ENCODE assay signal across 21 cellular contexts in genomic region chr6:14029605-14030004, GRCh38.
A peak's percentile ranks its signal among the peaks of the same experiment; 100 is the strongest.
DNase-seq lines count a peak whose midpoint lies in the region; ATAC-seq, FAIRE-seq and TF ChIP-seq lines count a peak whose summit lies in the region.
"Had no signal": no experiment of that assay in that cellular context is flagged by ENCODE, and none has a peak within 500 bp of the region (broad histone marks: within the 10 kb centered on the region; RNA-seq: fewer than 3 reads in every experiment).

No MANE protein-coding gene starts in this region.

- no peak for TF ChIP-seq EP300 in HepG2 (IDR thresholded peaks at IDR 0.05; ENCODE audit: low read depth in 2 of 2, low read length in 2 of 2)
- TF ChIP-seq EP300 in HepG2 (CRISPR knock-in tag; IDR thresholded peaks at IDR 0.05; ENCODE audit: borderline replicate concordance) = no peak

- H3K4me1 ChIP-seq in HepG2 (ENCODE audit: insufficient read depth, low read length) (no peaks in the 10 kb centered on the region), right lobe of liver (no peaks in the 10 kb centered on the region)
- peaks cover 34 to 59% (median 57%) of the 10 kb centered on the region in 10 experiments for H3K4me1 ChIP-seq in BLaER1 treated with 17β-estradiol and CSF1 and Interleukin-3, amounts not matched to agents 10 nM and 100 nM
- H3K4me1 ChIP-seq: BE2C, Caco-2 had no signal

- WGBS in HepG2 (ENCODE audit: low lambda C conversion rate) = 23% methylated on average over 6 of the region's 6 CpGs
- WGBS in right lobe of liver (ENCODE audit: insufficient coverage, low coverage, low lambda C conversion rate, missing lambda C conversion rate) = 84% methylated on average over 4 of the region's 6 CpGs

- TF ChIP-seq CTCF in HepG2 (CRISPR knock-in tag; IDR thresholded peaks at IDR 0.05) (no peak), right lobe of liver (IDR thresholded peaks at IDR 0.05) (no peak), brain (conservative IDR thresholded peaks at IDR 0.05) (no peak)

- FAIRE-seq in HepG2 (lab: Jason Lieb, UNC) = no peak
- FAIRE-seq: GM12891, GM19239, H1 had no signal

- BruUV-seq in HepG2 (replicated peaks; lab: Mats Ljungman, UMichigan) = no TSS peak

- H3K9me3 ChIP-seq in HepG2 (ENCODE audit: low read length) (no peaks in the 10 kb centered on the region), right lobe of liver (no peaks in the 10 kb centered on the region)
- peaks cover 0 to 5% (median 0%) of the 10 kb centered on the region in 11 experiments; a peak in 1 of 22 replicates for H3K9me3 ChIP-seq in BLaER1 treated with 17β-estradiol and CSF1 and Interleukin-3, amounts not matched to agents 10 nM and 100 nM (replicated peaks in 1 of 11)
- H3K9me3 ChIP-seq: BE2C, Caco-2 had no signal

- in situ Hi-C loops in HepG2 (cut with HindIII; ENCODE audit: extremely low pct_ligation_motif_present, low pct_unique_long_range_greater_than_20kb) = no loop called here

- H3K4me3 Mint-ChIP-seq in brain = no peak overlapping the region
- H3K4me3 Mint-ChIP-seq: CD4-positive, CD25-positive, alpha-beta regulatory T cell; CD8-positive, alpha-beta T cell had no signal

- no peak overlapping the region for H3K9ac ChIP-seq in HepG2 (ENCODE audit: insufficient read depth, low read depth, low read length)
- no peak overlapping the region for H3K9ac ChIP-seq in BLaER1 treated with 17β-estradiol and CSF1 and Interleukin-3, amounts not matched to agents 10 nM and 100 nM
- H3K9ac ChIP-seq: GM23248 had no signal

- no peak overlapping the region for H3K4me2 ChIP-seq in HepG2 (ENCODE audit: low read depth, low read length)
- H3K4me2 ChIP-seq in BLaER1 treated with 17β-estradiol and CSF1 and Interleukin-3, amounts not matched to agents 10 nM and 100 nM = peak overlapping the region in 8 of 11 experiments; percentile 33 to 91 (median 80); a peak in 14 of 22 replicates

- no peak overlapping the region for H3K27ac ChIP-seq in HepG2 (ENCODE audit: extremely low read length, insufficient read depth, low read length)
- H3K27ac ChIP-seq in right lobe of liver = no peak overlapping the region
- no peak overlapping the region for H3K27ac ChIP-seq in BLaER1 treated with 17β-estradiol and CSF1 and Interleukin-3, amounts not matched to agents 10 nM and 100 nM
- H3K27ac ChIP-seq: C4-2B, GM23248 had no signal

- peaks cover 7 to 49% of the 10 kb centered on the region in 2 experiments; a peak in 3 of 5 replicates for H3K27me3 ChIP-seq in HepG2 (ENCODE audit: control insufficient read depth in 1 of 2, insufficient read depth in 2 of 2, low read length in 2 of 2)
- H3K27me3 ChIP-seq in right lobe of liver = no peaks in the 10 kb centered on the region
- H3K27me3 ChIP-seq in BLaER1 treated with 17β-estradiol and CSF1 and Interleukin-3, amounts not matched to agents 10 nM and 100 nM = no peaks in the 10 kb centered on the region
- H3K27me3 ChIP-seq: BE2C had no signal

- H3K36me3 Mint-ChIP-seq in brain = no peaks in the 10 kb centered on the region
- H3K36me3 Mint-ChIP-seq: CD4-positive, CD25-positive, alpha-beta regulatory T cell; CD8-positive, alpha-beta T cell had no signal

- H3K4me3 ChIP-seq in HepG2 (replicated peaks in 1 of 3; ENCODE audit: insufficient read depth in 1 of 3, low read depth in 2 of 3, low read length in 3 of 3) (no peak overlapping the region), right lobe of liver (no peak overlapping the region)
- no peak overlapping the region for H3K4me3 ChIP-seq in BLaER1 treated with 17β-estradiol and CSF1 and Interleukin-3, amounts not matched to agents 10 nM and 100 nM
- H3K4me3 ChIP-seq: GM23248 had no signal

- no peaks in the 10 kb centered on the region for H3K79me2 ChIP-seq in HepG2 (ENCODE audit: insufficient read depth, low read length)

- peaks cover 5 to 10% (median 8%) of the 10 kb centered on the region in 5 experiments for H3K9me3 Mint-ChIP-seq in brain
- H3K9me3 Mint-ChIP-seq: CD4-positive, CD25-positive, alpha-beta regulatory T cell; CD8-positive, alpha-beta T cell had no signal

- CTCF ChIA-PET in HepG2 (lab: Yijun Ruan, JAX; ENCODE audit: low intra/inter-chr PET ratio, low total read pairs) = no interaction called here

- intact Hi-C loops in HepG2 (cut with micrococcal nuclease; ENCODE audit: unreplicated experiment) (no loop called here), right lobe of liver (cut with DNase I) (no loop called here)

- peaks cover 7% of the 10 kb centered on the region for H3K27me3 Mint-ChIP-seq in brain

- TF ChIP-seq POLR2A in HepG2 (IDR thresholded peaks at IDR 0.05; ENCODE audit: insufficient read depth in 1 of 2, low read depth in 2 of 2, low read length in 2 of 2) (no peak), right lobe of liver (IDR thresholded peaks at IDR 0.05) (no peak)

- H2AFZ ChIP-seq in HepG2 (ENCODE audit: low read length) = no peak overlapping the region
- H2AFZ ChIP-seq: GM23248 had no signal

- TF ChIP-seq RAD21 in HepG2 (CRISPR knock-in tag; IDR thresholded peaks at IDR 0.05) = no peak

- H4K20me1 ChIP-seq in HepG2 (ENCODE audit: insufficient read depth, low read length) = no peaks in the 10 kb centered on the region
- no peaks in the 10 kb centered on the region for H4K20me1 ChIP-seq in BLaER1 treated with 17β-estradiol and CSF1 and Interleukin-3, amounts not matched to agents 10 nM and 100 nM

- ATAC-seq in HepG2 (no peak), right lobe of liver (no peak), GM18907 (IDR thresholded peaks at IDR 0.05; ENCODE audit: unreplicated experiment) (no peak)
- ATAC-seq: CD8-positive, alpha-beta T cell had no signal

- peak overlapping the region in 3 of 5 experiments; percentile 20 to 98 (median 21) for H3K27ac Mint-ChIP-seq in brain
- H3K27ac Mint-ChIP-seq: CD4-positive, CD25-positive, alpha-beta regulatory T cell; CD8-positive, alpha-beta T cell had no signal

- POLR2A ChIA-PET in HepG2 (lab: Yijun Ruan, JAX) = no interaction called here

- H3K36me3 ChIP-seq in HepG2 (replicated peaks in 1 of 2; ENCODE audit: control insufficient read depth in 1 of 2, insufficient read depth in 2 of 2, low read length in 2 of 2) = no peaks in the 10 kb centered on the region
- H3K36me3 ChIP-seq in right lobe of liver = no peaks in the 10 kb centered on the region
- H3K36me3 ChIP-seq in BLaER1 treated with 17β-estradiol and CSF1 and Interleukin-3, amounts not matched to agents 10 nM and 100 nM = no peaks in the 10 kb centered on the region
- H3K36me3 ChIP-seq: BE2C had no signal

- peaks cover 20% of the 10 kb centered on the region for H3K4me1 Mint-ChIP-seq in brain
- H3K4me1 Mint-ChIP-seq: CD4-positive, CD25-positive, alpha-beta regulatory T cell had no signal

- no peak for DNase-seq in HepG2 (ENCODE audit: low spot score)
- no peak for DNase-seq in right lobe of liver
- DNase-seq in A172 (ENCODE audit: low spot score) = no peak
- DNase-seq in NCI-H2081 treated with DMSO at 0.1 percent for 48 hours (lab: John Stamatoyannopoulos, UW) = no peak
- DNase-seq: 8988T; BE2C; Caco-2; CD4-positive, CD25-positive, alpha-beta regulatory T cell; CD8-positive, alpha-beta T cell; DMS153; GF-D8; GM23248; H7; HCEC 1CT had no signal

TF ChIP-seq in HepG2, 621 proteins besides CTCF, POLR2A, EP300 and RAD21:
- peak in 1 of 2 experiments; percentile 35; a peak in 1 of 4 replicates for TF ChIP-seq MAFK (conservative IDR thresholded peaks at IDR 0.05 in 1 of 2, IDR thresholded peaks at IDR 0.05 in 1 of 2; ENCODE audit: low read length in 2 of 2)
- no peak for TF ChIP-seq EED (CRISPR knock-in tag; IDR thresholded peaks at IDR 0.05)
- no peak for TF ChIP-seq MEF2D (CRISPR knock-in tag; IDR thresholded peaks at IDR 0.05)
- TF ChIP-seq MAFF (IDR thresholded peaks at IDR 0.05; ENCODE audit: low read depth, low read length) = peak; percentile 30; the same call in 1 of the 2 replicates
- TF ChIP-seq PCBP1 (IDR thresholded peaks at IDR 0.05; ENCODE audit: borderline replicate concordance, low read depth, low read length) = no peak
- TF ChIP-seq KLF16 (CRISPR knock-in tag; IDR thresholded peaks at IDR 0.05) = no peak
- TF ChIP-seq SAP130 (CRISPR knock-in tag; IDR thresholded peaks at IDR 0.05; ENCODE audit: low read depth) = no peak
